ENCODE assay signal across 8 cellular contexts in the genomic region with DNA sequence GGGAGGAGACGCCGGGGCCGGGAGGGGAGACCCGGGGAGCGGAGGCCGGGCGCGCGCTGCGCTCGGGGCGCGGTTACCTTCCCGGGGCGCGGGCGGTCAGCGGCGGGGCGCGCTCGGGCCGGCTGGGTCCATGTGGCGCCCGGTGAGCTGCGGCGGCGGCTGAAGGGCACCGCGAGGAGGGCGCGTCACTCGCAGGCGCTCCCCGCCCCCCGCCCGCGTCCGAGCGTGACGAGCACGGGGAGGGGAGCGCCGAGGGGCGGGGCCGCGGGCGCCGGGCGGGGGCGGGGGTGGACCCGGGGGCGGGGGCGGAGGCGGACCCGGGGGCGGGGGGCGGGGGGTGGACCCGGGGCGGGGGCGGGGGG. TPM values are rescaled to one million over a fixed set of nuclear protein-coding genes. Genes with fewer than 3 reads are reported as not detected.
DNase-seq lines count a peak whose midpoint lies in the region; ATAC-seq and TF ChIP-seq lines count a peak whose summit lies in the region.

A gene (minus strand): TSS at position 161 of the 362 bp plus-strand sequence. CDS start 1,607 bp downstream, outside the sequence.

- no peak within 1 kb of the TSS for H3K27ac ChIP-seq in psoas muscle

- 0 to 2% (median 0%) methylated on average over 5 to 52 of the region's 61 CpGs for WGBS in psoas muscle, 3 donors

- TF ChIP-seq CTCF in epithelial cell of proximal tubule (conservative IDR thresholded peaks at IDR 0.05; ENCODE audit: low read depth, low read length) = no peak
- TF ChIP-seq CTCF in psoas muscle (IDR thresholded peaks at IDR 0.05) = no peak

- no peaks in the 10 kb centered on the region for H3K9me3 ChIP-seq in psoas muscle

- H3K36me3 ChIP-seq in psoas muscle (ENCODE audit: insufficient read depth in 1 of 2, low read depth in 1 of 2) = no peaks in the 10 kb centered on the region

- DNase-seq in NCI-H748 (lab: John Stamatoyannopoulos, UW; ENCODE audit: unreplicated experiment) (peak; percentile 50), NCI-H748 treated with DMSO at 0.1 percent for 48 hours (lab: John Stamatoyannopoulos, UW) (no peak), NCI-H2196 treated with DMSO at 0.1 percent for 48 hours (lab: John Stamatoyannopoulos, UW; ENCODE audit: unreplicated experiment) (peak; percentile 37), epithelial cell of proximal tubule (ENCODE audit: low read depth) (no peak), psoas muscle (peak; percentile 17 to 28), mesenteric fat pad (ENCODE audit: low spot score) (no peak), C1 segment of cervical spinal cord (lab: John Stamatoyannopoulos, UW) (no peak)
- DNase-seq in activated CD8-positive, alpha-beta memory T cell treated with anti-CD3 and anti-CD28 coated beads for 24 hours = no peak

- H3K4me1 ChIP-seq in psoas muscle = no peaks in the 10 kb centered on the region

- intact Hi-C loops in psoas muscle (cut with DNase I) = no loop called here

- H3K27me3 ChIP-seq in psoas muscle (ENCODE audit: insufficient read depth in 3 of 3, low read length in 2 of 3) = peaks cover 0 to 88% (median 35%) of the 10 kb centered on the region in 3 donors

- peak in 1 of 4 donors; percentile 48 for ATAC-seq in psoas muscle

- H3K4me3 ChIP-seq in epithelial cell of proximal tubule (ENCODE audit: low read depth, low read length) (peak within 1 kb of the TSS; percentile 33), psoas muscle (peak within 1 kb of the TSS; percentile 49)

RNA-seq across cellular contexts. Expression of the gene that starts here (rescaled TPM):
- 0.81 TPM in 1 of 2 replicates, not detected in the other for total RNA-seq in epithelial cell of proximal tubule
- total RNA-seq in psoas muscle = 1 to 10 TPM; 1.3 to 1.6 (median 1.5) TPM
- 1 to 10 TPM in 1 of 3 donors, under 1 TPM in 2; 0.44 to 2.3 (median 0.66) TPM for polyA plus RNA-seq in psoas muscle
- 3.0 TPM for total RNA-seq in mesenteric fat pad

Comparison
In these comparisons a context has a peak if more than half of its experiments do, and no peak if none do; other contexts are left out.
1. DNase-seq: peak in NCI-H748 (single experiment), NCI-H2196 treated with DMSO at 0.1 percent for 48 hours (single experiment) and psoas muscle (2 of 2); none in NCI-H748 treated with DMSO at 0.1 percent for 48 hours (single experiment), epithelial cell of proximal tubule (single experiment), activated CD8-positive, alpha-beta memory T cell treated with anti-CD3 and anti-CD28 coated beads for 24 hours (single experiment), mesenteric fat pad (single experiment) and C1 segment of cervical spinal cord (0 of 14).